ENCODE assay signal across 16 cellular contexts in the genomic region with DNA sequence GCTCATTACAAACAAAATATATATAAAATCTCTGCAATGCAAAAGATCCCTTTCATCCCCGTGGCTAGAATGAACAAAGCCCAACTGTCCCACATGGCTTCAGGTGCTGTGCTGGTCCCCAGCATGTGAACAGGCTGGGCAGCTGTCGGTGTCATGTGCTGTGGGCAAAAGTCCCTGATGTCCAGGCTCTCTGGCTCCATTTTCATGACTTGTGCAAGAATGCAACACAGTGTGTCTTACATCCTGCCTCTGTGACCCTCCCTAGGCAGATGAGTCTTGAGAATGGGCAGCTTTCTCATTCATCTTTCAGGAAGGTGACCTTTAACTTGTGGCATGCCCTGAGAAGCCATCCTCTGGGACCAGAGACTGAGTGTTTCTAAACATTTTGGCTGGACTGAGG. TPM values are rescaled to one million over a fixed set of nuclear protein-coding genes. Genes with fewer than 3 reads are reported as not detected.
DNase-seq lines count a peak whose midpoint lies in the region; ATAC-seq and TF ChIP-seq lines count a peak whose summit lies in the region.
"Had no signal": no experiment of that assay in that cellular context is flagged by ENCODE, and none has a peak within 500 bp of the region (broad histone marks: within the 10 kb centered on the region; RNA-seq: fewer than 3 reads in every experiment).

No MANE protein-coding gene starts in this region.

- CTCF ChIA-PET in A673 (lab: Charles Lee) (no interaction called here), OCI-LY7 (lab: Charles Lee; ENCODE audit: unreplicated experiment) (no interaction called here)

- peaks cover 22% of the 10 kb centered on the region for H3K4me1 Mint-ChIP-seq in memory B cell
- peaks cover 9% of the 10 kb centered on the region for H3K4me1 Mint-ChIP-seq in chondrocyte (ENCODE audit: low read depth)

- H3K27me3 ChIP-seq in A673 (replicated peaks; ENCODE audit: insufficient read depth, low read depth, low read length, poor library complexity): no peaks in the 10 kb centered on the region
- no peaks in the 10 kb centered on the region for H3K27me3 ChIP-seq in smooth muscle cell (ENCODE audit: low read depth)
- H3K27me3 ChIP-seq: SJSA1 had no signal

- H4K20me1 ChIP-seq in OCI-LY7 (ENCODE audit: insufficient read depth, low read length) (no peaks in the 10 kb centered on the region), smooth muscle cell (ENCODE audit: low read depth) (peaks cover 8% of the 10 kb centered on the region)

- POLR2A ChIA-PET in A673 (lab: Charles Lee; ENCODE audit: low non-redundant PET): no interaction called here
- POLR2A ChIA-PET in OCI-LY7 (lab: Charles Lee): no interaction called here

- no peak overlapping the region for H3K27ac ChIP-seq in A673 (ENCODE audit: low read depth, low read length, poor library complexity, severe bottlenecking)
- no peak overlapping the region for H3K27ac ChIP-seq in OCI-LY7 (ENCODE audit: low read depth, low read length, poor library complexity, severe bottlenecking)
- no peak overlapping the region for H3K27ac ChIP-seq in smooth muscle cell (ENCODE audit: low read depth)
- H3K27ac ChIP-seq: SJSA1 had no signal

- no peaks in the 10 kb centered on the region for H3K27me3 Mint-ChIP-seq in memory B cell
- no peaks in the 10 kb centered on the region for H3K27me3 Mint-ChIP-seq in chondrocyte (ENCODE audit: low read depth)

- H3K4me2 ChIP-seq in OCI-LY7 (ENCODE audit: low read length) (no peak overlapping the region), smooth muscle cell (no peak overlapping the region)

- H3K9me3 Mint-ChIP-seq in memory B cell (no peaks in the 10 kb centered on the region), chondrocyte (ENCODE audit: low read depth) (no peaks in the 10 kb centered on the region)

- intact Hi-C loops in A673 (cut with micrococcal nuclease; ENCODE audit: unreplicated experiment): no loop called here
- intact Hi-C loops in OCI-LY7 (cut with micrococcal nuclease; ENCODE audit: unreplicated experiment): no loop called here

- H3K27ac Mint-ChIP-seq in memory B cell (peak overlapping the region; percentile 45), chondrocyte (ENCODE audit: unreplicated experiment) (no peak overlapping the region)

- H3K4me3 ChIP-seq in A673 (ENCODE audit: low read depth, low read length, poor library complexity, severe bottlenecking) (no peak overlapping the region), OCI-LY7 (ENCODE audit: low read depth, low read length, poor library complexity, severe bottlenecking) (no peak overlapping the region), smooth muscle cell (no peak overlapping the region)
- H3K4me3 ChIP-seq: SJSA1 had no signal

- no peak overlapping the region for H3K4me3 Mint-ChIP-seq in memory B cell
- no peak overlapping the region for H3K4me3 Mint-ChIP-seq in chondrocyte (ENCODE audit: unreplicated experiment)

- no peaks in the 10 kb centered on the region for H3F3A ChIP-seq in smooth muscle cell (ENCODE audit: low read depth)

- H3K79me2 ChIP-seq in OCI-LY7 (ENCODE audit: insufficient read depth, low read depth, low read length) (no peaks in the 10 kb centered on the region), smooth muscle cell (ENCODE audit: low read depth) (no peaks in the 10 kb centered on the region)

- no peak for ATAC-seq in memory B cell (ENCODE audit: low read depth)
- ATAC-seq in HG02840 (IDR thresholded peaks at IDR 0.05; ENCODE audit: low FRiP score, unreplicated experiment): no peak

- H2AFZ ChIP-seq in OCI-LY7 (ENCODE audit: low read length): no peak overlapping the region
- H2AFZ ChIP-seq in smooth muscle cell (ENCODE audit: low read depth): no peak overlapping the region

- H3K9me3 ChIP-seq in A673 (ENCODE audit: low read depth, low read length, poor library complexity, severe bottlenecking) (no peaks in the 10 kb centered on the region), OCI-LY7 (ENCODE audit: low read length) (no peaks in the 10 kb centered on the region), smooth muscle cell (replicated peaks; ENCODE audit: low read depth) (no peaks in the 10 kb centered on the region)
- H3K9me3 ChIP-seq: SJSA1 had no signal

- peaks cover 26% of the 10 kb centered on the region for H3K36me3 Mint-ChIP-seq in memory B cell
- peaks cover 9% of the 10 kb centered on the region for H3K36me3 Mint-ChIP-seq in chondrocyte (ENCODE audit: low read depth)

- TSS peak; percentile 73 for BruUV-seq in A673 (replicated peaks; lab: Mats Ljungman, UMichigan)
- TSS peak; percentile 86 for BruUV-seq in OCI-LY7 (replicated peaks; lab: Mats Ljungman, UMichigan)

- H3K36me3 ChIP-seq in A673 (ENCODE audit: insufficient read depth, low read length, poor library complexity, severe bottlenecking) (peaks cover 29% of the 10 kb centered on the region), OCI-LY7 (ENCODE audit: insufficient read depth, low read length) (peaks cover 58% of the 10 kb centered on the region), smooth muscle cell (ENCODE audit: low read depth) (no peaks in the 10 kb centered on the region)

- no peak for TF ChIP-seq CTCF in A673 (conservative IDR thresholded peaks at IDR 0.05; ENCODE audit: low read depth, low read length)
- TF ChIP-seq CTCF in OCI-LY7 (conservative IDR thresholded peaks at IDR 0.05; ENCODE audit: low read length): no peak
- TF ChIP-seq CTCF in smooth muscle cell (IDR thresholded peaks at IDR 0.05; ENCODE audit: borderline replicate concordance, insufficient read depth, poor library complexity, severe bottlenecking): no peak
- no peak for TF ChIP-seq CTCF in chondrocyte (IDR thresholded peaks at IDR 0.05)

- WGBS in smooth muscle cell (ENCODE audit: low lambda C conversion rate): 98% methylated on average over 2 of the region's 2 CpGs

- DNase-seq in A673 (ENCODE audit: low spot score) (no peak), OCI-LY7 (ENCODE audit: low spot score) (no peak), cerebellar cortex (ENCODE audit: low spot score) (peak; percentile 26), memory B cell (ENCODE audit: low spot score in 2 of 2) (no peak), smooth muscle cell (lab: John Stamatoyannopoulos, UW; ENCODE audit: unreplicated experiment) (no peak), chondrocyte (ENCODE audit: low spot score) (no peak)
- DNase-seq in NK-92 treated with Interleukin-12 subunit alpha and Interleukin-12 subunit beta, amount 100 ng/mL, for 24 hours (lab: John Stamatoyannopoulos, UW): no peak
- DNase-seq: DMS79, GDM1, GOT3, MM.1S, NCI-H1930, NCI-H2171, NCI-H446 treated with DMSO at 0.1 percent for 48 hours had no signal

- H3K9ac ChIP-seq in smooth muscle cell (ENCODE audit: low read depth): no peak overlapping the region

- no peaks in the 10 kb centered on the region for H3K9me2 ChIP-seq in OCI-LY7 (ENCODE audit: insufficient read depth, low read length)

- H3K4me1 ChIP-seq in A673 (ENCODE audit: insufficient read depth, low read length, poor library complexity, severe bottlenecking) (no peaks in the 10 kb centered on the region), OCI-LY7 (ENCODE audit: insufficient read depth, low read length, poor library complexity, severe bottlenecking) (no peaks in the 10 kb centered on the region), smooth muscle cell (ENCODE audit: low read depth) (no peaks in the 10 kb centered on the region)
- H3K4me1 ChIP-seq: SJSA1 had no signal

RNA-seq across cellular contexts. Expression of a gene that starts 14.5 kb away (rescaled TPM):
- total RNA-seq in A673 (2021): 70.5 and 75.3 TPM in 2 replicates
- 80.4 and 144 TPM in 2 replicates for total RNA-seq in OCI-LY7 (2014; rRNA removed; shearing (Covaris generic))
- total RNA-seq in OCI-LY7 (2022): 114 and 129 TPM in 2 replicates
- 54.3 and 64.6 TPM in 2 replicates for total RNA-seq in smooth muscle cell
- 43.6 and 56.0 TPM in 2 replicates for polyA plus RNA-seq in smooth muscle cell
- 77.3 to 84.7 TPM (median 77.9 TPM) in 3 replicates for total RNA-seq in chondrocyte

RNA-seq across cellular contexts. Expression of a gene that starts 15.3 kb away (rescaled TPM):
- total RNA-seq in A673 (2021) (216 and 220 TPM in 2 replicates), OCI-LY7 (2022) (153 and 166 TPM in 2 replicates), smooth muscle cell (114 and 198 TPM in 2 replicates), chondrocyte (59.3 to 84.8 TPM (median 63.9 TPM) in 3 replicates)
- total RNA-seq in OCI-LY7 (2014; rRNA removed; shearing (Covaris generic)): 264 and 278 TPM in 2 replicates
- 92.3 and 97.6 TPM in 2 replicates for polyA plus RNA-seq in smooth muscle cell

RNA-seq across cellular contexts. Expression of a gene that starts 45.3 kb away (rescaled TPM):
- 0.11 and 0.35 TPM in 2 replicates for total RNA-seq in A673 (2021)
- 0.13 and 0.69 TPM in 2 replicates for total RNA-seq in OCI-LY7 (2014; rRNA removed; shearing (Covaris generic))
- total RNA-seq in OCI-LY7 (2022): 0.70 and 0.85 TPM in 2 replicates
- total RNA-seq in smooth muscle cell: not detected in 2 replicates
- polyA plus RNA-seq in smooth muscle cell: 0.21 and 0.38 TPM in 2 replicates
- total RNA-seq in chondrocyte: 0.15 to 0.31 TPM (median 0.18 TPM) in 3 replicates

RNA-seq across cellular contexts. Expression of a gene that starts 52.4 kb away (rescaled TPM):
- total RNA-seq in A673 (2021) (0.86 and 2.2 TPM in 2 replicates), OCI-LY7 (2022) (not detected in 2 replicates), smooth muscle cell (7.0 and 14.1 TPM in 2 replicates), chondrocyte (5.6 to 13.0 TPM (median 8.6 TPM) in 3 replicates)
- total RNA-seq in OCI-LY7 (2014; rRNA removed; shearing (Covaris generic)): not detected in 2 replicates
- 31.8 and 33.5 TPM in 2 replicates for polyA plus RNA-seq in smooth muscle cell
